ENCODE assay signal across 14 cellular contexts in the genomic region with DNA sequence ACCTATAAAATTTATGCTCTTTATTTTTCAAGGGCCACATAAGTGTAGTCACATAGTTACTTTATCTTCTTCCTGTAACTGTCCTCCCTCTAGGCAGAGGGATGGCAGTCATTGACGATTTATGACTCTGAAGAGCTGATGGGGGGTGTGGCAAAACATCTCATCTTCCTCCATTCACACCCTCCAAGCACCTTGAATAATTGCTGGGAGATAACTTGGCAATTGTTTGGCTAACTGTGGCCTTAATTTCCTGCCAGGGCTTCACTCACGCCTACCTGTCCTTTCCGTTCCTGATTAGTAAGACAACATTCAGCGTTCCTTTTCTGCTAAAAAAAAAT.
DNase-seq lines count a peak whose midpoint lies in the region; ATAC-seq and TF ChIP-seq lines count a peak whose summit lies in the region.
"Had no signal": no experiment of that assay in that cellular context is flagged by ENCODE, and none has a peak within 500 bp of the region (broad histone marks: within the 10 kb centered on the region; RNA-seq: fewer than 3 reads in every experiment).

No MANE protein-coding gene starts in this region.

- intact Hi-C loops in activated CD8-positive, alpha-beta T cell treated with anti-CD3 and anti-CD28 coated beads for 36 hours (cut with micrococcal nuclease) = no loop called here
- intact Hi-C loops in naive thymus-derived CD4-positive, alpha-beta T cell (cut with micrococcal nuclease) = loop anchor here in 1 of 2 donors (2.0 to 5.0 kb wide), 2 partner anchors 16 to 194 kb away; no protein-coding TSS in a partner anchor
- intact Hi-C loops in heart right ventricle (cut with DNase I) = no loop called here

- H3K36me3 ChIP-seq in naive thymus-derived CD4-positive, alpha-beta T cell (ENCODE audit: control insufficient read depth in 2 of 3, insufficient read depth in 3 of 3, low read length in 3 of 3) = no peaks in the 10 kb centered on the region
- peaks cover 0 to 32% (median 9%) of the 10 kb centered on the region in 9 donors for H3K36me3 ChIP-seq in heart right ventricle

- no peak for TF ChIP-seq CTCF in activated CD8-positive, alpha-beta T cell treated with anti-CD3 and anti-CD28 coated beads for 36 hours (IDR thresholded peaks at IDR 0.05)
- TF ChIP-seq CTCF in heart right ventricle (IDR thresholded peaks at IDR 0.05) = no peak

- H3K27ac Mint-ChIP-seq in activated CD8-positive, alpha-beta T cell treated with anti-CD3 and anti-CD28 coated beads for 36 hours = peak overlapping the region; percentile 91
- peak overlapping the region; percentile 93 to 99 (median 97) for H3K27ac Mint-ChIP-seq in naive thymus-derived CD4-positive, alpha-beta T cell

- DNase-seq in NCI-H748 (lab: John Stamatoyannopoulos, UW; ENCODE audit: unreplicated experiment) (peak; percentile 24), NCI-H748 treated with DMSO at 0.1 percent for 48 hours (lab: John Stamatoyannopoulos, UW) (no peak), HPDE6-E6E7 (ENCODE audit: extremely low spot score) (no peak), heart right ventricle (no peak)
- DNase-seq in activated CD8-positive, alpha-beta T cell treated with anti-CD3 and anti-CD28 coated beads for 36 hours = peak; percentile 27
- no peak for DNase-seq in naive thymus-derived CD4-positive, alpha-beta T cell
- no peak for DNase-seq in stimulated activated CD4-positive, alpha-beta T cell treated with anti-CD3 and anti-CD28 coated beads, Interleukin-1b, Interleukin-23, amount 100 ng/mL, for 48 hours
- DNase-seq: activated gamma-delta T cell, hippocampal formation, IMR-90, NCI-H1694 treated with DMSO at 0.1 percent for 48 hours, occipital lobe, tibial artery had no signal

- peak overlapping the region; percentile 79 for H3K27ac ChIP-seq in naive thymus-derived CD4-positive, alpha-beta T cell (ENCODE audit: low read depth, low read length)
- H3K27ac ChIP-seq in heart right ventricle = peak overlapping the region in 5 of 10 donors; percentile 16 to 79 (median 57)
- H3K27ac ChIP-seq: tibial artery had no signal

- H3K4me3 ChIP-seq in naive thymus-derived CD4-positive, alpha-beta T cell (ENCODE audit: low read length) = peak overlapping the region; percentile 49
- no peak overlapping the region for H3K4me3 ChIP-seq in heart right ventricle
- H3K4me3 ChIP-seq: tibial artery had no signal

- peaks cover 0 to 30% (median 6%) of the 10 kb centered on the region in 3 experiments for H3K9me3 ChIP-seq in naive thymus-derived CD4-positive, alpha-beta T cell (ENCODE audit: control insufficient read depth in 2 of 3, low read length in 3 of 3)
- no peaks in the 10 kb centered on the region for H3K9me3 ChIP-seq in heart right ventricle
- H3K9me3 ChIP-seq: tibial artery had no signal

- H3K9me3 Mint-ChIP-seq in activated CD8-positive, alpha-beta T cell treated with anti-CD3 and anti-CD28 coated beads for 36 hours = no peaks in the 10 kb centered on the region
- H3K9me3 Mint-ChIP-seq in naive thymus-derived CD4-positive, alpha-beta T cell = peaks cover 0 to 53% (median 29%) of the 10 kb centered on the region in 11 donors

- WGBS in heart right ventricle, 2 donors = 38 to 41% methylated on average over 4 of the region's 4 CpGs

- ATAC-seq in HG02852 (IDR thresholded peaks at IDR 0.05; ENCODE audit: unreplicated experiment) (peak; percentile 0), heart right ventricle (no peak)
- peak; percentile 22 for ATAC-seq in activated CD8-positive, alpha-beta T cell treated with anti-CD3 and anti-CD28 coated beads for 36 hours
- ATAC-seq in naive thymus-derived CD4-positive, alpha-beta T cell = peak; percentile 26

- peak overlapping the region; percentile 70 for H3K4me3 Mint-ChIP-seq in activated CD8-positive, alpha-beta T cell treated with anti-CD3 and anti-CD28 coated beads for 36 hours
- peak overlapping the region; percentile 76 to 88 (median 83) for H3K4me3 Mint-ChIP-seq in naive thymus-derived CD4-positive, alpha-beta T cell

- H3K36me3 Mint-ChIP-seq in activated CD8-positive, alpha-beta T cell treated with anti-CD3 and anti-CD28 coated beads for 36 hours (ENCODE audit: low read depth) = peaks cover 6% of the 10 kb centered on the region
- peaks cover 9 to 49% (median 38%) of the 10 kb centered on the region in 5 donors for H3K36me3 Mint-ChIP-seq in naive thymus-derived CD4-positive, alpha-beta T cell

- peaks cover 20 to 32% of the 10 kb centered on the region in 2 donors for H3K4me1 ChIP-seq in naive thymus-derived CD4-positive, alpha-beta T cell (ENCODE audit: control insufficient read depth in 2 of 2, insufficient read depth in 2 of 2, low read length in 2 of 2)
- H3K4me1 ChIP-seq in heart right ventricle = peaks cover 0 to 65% (median 41%) of the 10 kb centered on the region in 9 donors

- H3K27me3 ChIP-seq in naive thymus-derived CD4-positive, alpha-beta T cell (ENCODE audit: control insufficient read depth in 2 of 2, insufficient read depth in 2 of 2, low read length in 2 of 2) = no peaks in the 10 kb centered on the region
- no peaks in the 10 kb centered on the region for H3K27me3 ChIP-seq in heart right ventricle
- H3K27me3 ChIP-seq: tibial artery had no signal

- POLR2A ChIA-PET in activated CD8-positive, alpha-beta T cell treated with anti-CD3 and anti-CD28 coated beads for 36 hours (lab: Charles Lee) = no interaction called here
- POLR2A ChIA-PET in naive thymus-derived CD4-positive, alpha-beta T cell (lab: Charles Lee) = interaction anchor here (0.7 to 4.4 kb wide), 10 partner anchors 9 to 389 kb away, joined by 3 to 59 read pairs (median 4); a partner anchor contains a TSS

- peaks cover 53% of the 10 kb centered on the region for H3K4me1 Mint-ChIP-seq in activated CD8-positive, alpha-beta T cell treated with anti-CD3 and anti-CD28 coated beads for 36 hours (ENCODE audit: low read depth)
- peaks cover 34 to 80% (median 60%) of the 10 kb centered on the region in 7 donors for H3K4me1 Mint-ChIP-seq in naive thymus-derived CD4-positive, alpha-beta T cell

- H3K27me3 Mint-ChIP-seq in activated CD8-positive, alpha-beta T cell treated with anti-CD3 and anti-CD28 coated beads for 36 hours = no peaks in the 10 kb centered on the region
- H3K27me3 Mint-ChIP-seq in naive thymus-derived CD4-positive, alpha-beta T cell = no peaks in the 10 kb centered on the region

- CTCF ChIA-PET in activated CD8-positive, alpha-beta T cell treated with anti-CD3 and anti-CD28 coated beads for 36 hours (lab: Charles Lee) = interaction anchor here (1.0 kb wide), 1 partner anchor 194 kb away, joined by 3 read pairs; no protein-coding TSS in a partner anchor
- CTCF ChIA-PET in naive thymus-derived CD4-positive, alpha-beta T cell (lab: Charles Lee) = interaction anchor here (0.6 to 1.4 kb wide), 2 partner anchors 9 to 17 kb away, joined by 4 to 6 read pairs; no protein-coding TSS in a partner anchor

Comparison
In these comparisons a context has a peak if more than half of its experiments do, and no peak if none do; other contexts are left out.
1. DNase-seq: peak in NCI-H748 (single experiment) and activated CD8-positive, alpha-beta T cell treated with anti-CD3 and anti-CD28 coated beads for 36 hours (single experiment); none in NCI-H748 treated with DMSO at 0.1 percent for 48 hours (single experiment), naive thymus-derived CD4-positive, alpha-beta T cell (0 of 9), stimulated activated CD4-positive, alpha-beta T cell treated with anti-CD3 and anti-CD28 coated beads, Interleukin-1b, Interleukin-23, amount 100 ng/mL, for 48 hours (single experiment), HPDE6-E6E7 (single experiment) and heart right ventricle (0 of 2).
2. ATAC-seq: peak in HG02852 (single experiment), activated CD8-positive, alpha-beta T cell treated with anti-CD3 and anti-CD28 coated beads for 36 hours (single experiment) and naive thymus-derived CD4-positive, alpha-beta T cell (single experiment); none in heart right ventricle (0 of 8).